Comparison of ENCODE assay signal across 22 cellular contexts in genomic region chr6:74742793-74743508, GRCh38.
DNase-seq lines count a peak whose midpoint lies in the region; ATAC-seq and TF ChIP-seq lines count a peak whose summit lies in the region.
"Had no signal": no experiment of that assay in that cellular context is flagged by ENCODE, and none has a peak within 500 bp of the region (broad histone marks: within the 10 kb centered on the region; RNA-seq: fewer than 3 reads in every experiment).

No MANE protein-coding gene starts in this region.

- H3K36me3 Mint-ChIP-seq in stimulated activated naive B cell treated with anti-CD40 and anti-IgM and Interleukin-4, amounts not matched to agents 10 μg/mL and 1 μg/mL and 100 μg/mL, for 72 hours = no peaks in the 10 kb centered on the region
- H3K36me3 Mint-ChIP-seq: activated CD8-positive, alpha-beta memory T cell treated with anti-CD3 and anti-CD28 coated beads, Interleukin-2, amount 10 ng/mL, durations not matched to agents 7 days and 5 days; CD4-positive, CD25-positive, alpha-beta regulatory T cell had no signal

- no peaks in the 10 kb centered on the region for H3K4me1 Mint-ChIP-seq in stimulated activated naive CD8-positive, alpha-beta T cell treated with anti-CD3 and anti-CD28 coated beads, Interleukin-15, amount 100 ng/mL, for 72 hours
- H3K4me1 Mint-ChIP-seq in stimulated activated naive B cell treated with anti-CD40 and anti-IgM and Interleukin-4, amounts not matched to agents 10 μg/mL and 1 μg/mL and 100 μg/mL, for 72 hours = no peaks in the 10 kb centered on the region
- H3K4me1 Mint-ChIP-seq: activated CD8-positive, alpha-beta memory T cell treated with anti-CD3 and anti-CD28 coated beads, Interleukin-2, amount 10 ng/mL, durations not matched to agents 7 days and 5 days; CD4-positive, CD25-positive, alpha-beta regulatory T cell; T-helper 17 cell had no signal

- peak; percentile 40 for DNase-seq in GM06990 (ENCODE audit: extremely low read depth, insufficient read length)
- DNase-seq in stimulated activated naive CD8-positive, alpha-beta T cell treated with anti-CD3 and anti-CD28 coated beads, Interleukin-15, amount 100 ng/mL, for 72 hours = no peak
- DNase-seq in NCI-H128 (lab: John Stamatoyannopoulos, UW; ENCODE audit: unreplicated experiment) = no peak
- DNase-seq in stimulated activated naive B cell treated with anti-CD40 and anti-IgM and Interleukin-4, amounts not matched to agents 10 μg/mL and 1 μg/mL and 100 μg/mL, for 72 hours = no peak
- no peak for DNase-seq in right atrium auricular region (ENCODE audit: low spot score)
- DNase-seq: activated CD8-positive, alpha-beta memory T cell treated with anti-CD3 and anti-CD28 coated beads, Interleukin-2, amount 10 ng/mL, durations not matched to agents 7 days and 5 days; activated gamma-delta T cell; CD4-positive, CD25-positive, alpha-beta regulatory T cell; DND-41; foreskin fibroblast; left cardiac atrium; midbrain; NCI-H187 treated with DMSO at 0.1 percent for 48 hours; SHP77 treated with DMSO at 0.1 percent for 48 hours; T-helper 17 cell had no signal

- H3K4me3 ChIP-seq in GM06990 (replicated peaks; ENCODE audit: low read depth, low read length) (no peak overlapping the region), right atrium auricular region (no peak overlapping the region)
- H3K4me3 ChIP-seq: HAP-1, vagina had no signal

- no peaks in the 10 kb centered on the region for H3K27me3 ChIP-seq in GM06990 (replicated peaks; ENCODE audit: control insufficient read depth, insufficient read depth, low read length)
- no peaks in the 10 kb centered on the region for H3K27me3 ChIP-seq in right atrium auricular region
- H3K27me3 ChIP-seq: vagina had no signal

- no peaks in the 10 kb centered on the region for H3K36me3 ChIP-seq in GM06990 (ENCODE audit: control insufficient read depth, insufficient read depth, low read length)
- H3K36me3 ChIP-seq in right atrium auricular region = no peaks in the 10 kb centered on the region
- H3K36me3 ChIP-seq: HAP-1, vagina had no signal

- H3K9me3 Mint-ChIP-seq in stimulated activated naive CD8-positive, alpha-beta T cell treated with anti-CD3 and anti-CD28 coated beads, Interleukin-15, amount 100 ng/mL, for 72 hours = no peaks in the 10 kb centered on the region
- H3K9me3 Mint-ChIP-seq in stimulated activated naive B cell treated with anti-CD40 and anti-IgM and Interleukin-4, amounts not matched to agents 10 μg/mL and 1 μg/mL and 100 μg/mL, for 72 hours = peaks cover 0 to 2% of the 10 kb centered on the region in 2 donors
- H3K9me3 Mint-ChIP-seq: neural crest cell had no signal

- H3K27ac ChIP-seq in right atrium auricular region = no peak overlapping the region
- H3K27ac ChIP-seq: vagina had no signal

- H3K4me3 Mint-ChIP-seq in stimulated activated naive CD8-positive, alpha-beta T cell treated with anti-CD3 and anti-CD28 coated beads, Interleukin-15, amount 100 ng/mL, for 72 hours = no peak overlapping the region
- no peak overlapping the region for H3K4me3 Mint-ChIP-seq in stimulated activated naive B cell treated with anti-CD40 and anti-IgM and Interleukin-4, amounts not matched to agents 10 μg/mL and 1 μg/mL and 100 μg/mL, for 72 hours
- H3K4me3 Mint-ChIP-seq: activated CD8-positive, alpha-beta memory T cell treated with anti-CD3 and anti-CD28 coated beads, Interleukin-2, amount 10 ng/mL, durations not matched to agents 7 days and 5 days; CD4-positive, CD25-positive, alpha-beta regulatory T cell; neural crest cell; T-helper 17 cell had no signal

- H3K27ac Mint-ChIP-seq in stimulated activated naive CD8-positive, alpha-beta T cell treated with anti-CD3 and anti-CD28 coated beads, Interleukin-15, amount 100 ng/mL, for 72 hours = no peak overlapping the region
- H3K27ac Mint-ChIP-seq in stimulated activated naive B cell treated with anti-CD40 and anti-IgM and Interleukin-4, amounts not matched to agents 10 μg/mL and 1 μg/mL and 100 μg/mL, for 72 hours = no peak overlapping the region
- H3K27ac Mint-ChIP-seq: activated CD8-positive, alpha-beta memory T cell treated with anti-CD3 and anti-CD28 coated beads, Interleukin-2, amount 10 ng/mL, durations not matched to agents 7 days and 5 days; CD4-positive, CD25-positive, alpha-beta regulatory T cell; T-helper 17 cell had no signal

- H3K9me3 ChIP-seq in right atrium auricular region = no peaks in the 10 kb centered on the region
- H3K9me3 ChIP-seq: HAP-1, vagina had no signal

- ATAC-seq in GM19395 (IDR thresholded peaks at IDR 0.05; ENCODE audit: unreplicated experiment) = peak; percentile 94
- peak; percentile 83 for ATAC-seq in HG02763 (IDR thresholded peaks at IDR 0.05; ENCODE audit: unreplicated experiment)
- ATAC-seq in HG03432 (IDR thresholded peaks at IDR 0.05; ENCODE audit: unreplicated experiment) = peak; percentile 80
- ATAC-seq in stimulated activated naive CD8-positive, alpha-beta T cell treated with anti-CD3 and anti-CD28 coated beads, Interleukin-15, amount 100 ng/mL, for 72 hours = no peak
- ATAC-seq in stimulated activated naive B cell treated with anti-CD40 and anti-IgM and Interleukin-4, amounts not matched to agents 10 μg/mL and 1 μg/mL and 100 μg/mL, for 72 hours (replicated peaks) = no peak
- ATAC-seq: activated CD8-positive, alpha-beta memory T cell treated with anti-CD3 and anti-CD28 coated beads, Interleukin-2, amount 10 ng/mL, durations not matched to agents 7 days and 5 days; HepG2; left cardiac atrium; T-helper 17 cell had no signal

- TF ChIP-seq CTCF in GM06990 (IDR thresholded peaks at IDR 0.05; ENCODE audit: insufficient read depth, low read length, poor library complexity, severe bottlenecking) = no peak
- TF ChIP-seq CTCF in right atrium auricular region (IDR thresholded peaks at IDR 0.05) = no peak

- no peaks in the 10 kb centered on the region for H3K4me1 ChIP-seq in right atrium auricular region
- H3K4me1 ChIP-seq: HAP-1 had no signal

- no peaks in the 10 kb centered on the region for H3K27me3 Mint-ChIP-seq in stimulated activated naive CD8-positive, alpha-beta T cell treated with anti-CD3 and anti-CD28 coated beads, Interleukin-15, amount 100 ng/mL, for 72 hours
- H3K27me3 Mint-ChIP-seq in stimulated activated naive B cell treated with anti-CD40 and anti-IgM and Interleukin-4, amounts not matched to agents 10 μg/mL and 1 μg/mL and 100 μg/mL, for 72 hours = no peaks in the 10 kb centered on the region
- H3K27me3 Mint-ChIP-seq: activated CD8-positive, alpha-beta memory T cell treated with anti-CD3 and anti-CD28 coated beads, Interleukin-2, amount 10 ng/mL, durations not matched to agents 7 days and 5 days; CD4-positive, CD25-positive, alpha-beta regulatory T cell; T-helper 17 cell had no signal

Comparison
In these comparisons a context has a peak if more than half of its experiments do, and no peak if none do; other contexts are left out.
1. ATAC-seq: peak in GM19395 (single experiment), HG02763 (single experiment) and HG03432 (single experiment); none in stimulated activated naive CD8-positive, alpha-beta T cell treated with anti-CD3 and anti-CD28 coated beads, Interleukin-15, amount 100 ng/mL, for 72 hours (single experiment) and stimulated activated naive B cell treated with anti-CD40 and anti-IgM and Interleukin-4, amounts not matched to agents 10 μg/mL and 1 μg/mL and 100 μg/mL, for 72 hours (0 of 2).